1 cellular context compared by ENCODE assay signal in genomic region chr11:1547467-1548098, GRCh38.
TF ChIP-seq lines count a peak whose summit lies in the region.

No MANE protein-coding gene starts in this region.

TF ChIP-seq in IMR-90, 13 proteins besides CTCF, POLR2A, EP300 and RAD21:
- TF ChIP-seq NFE2L2 (IDR thresholded peaks at IDR 0.05; ENCODE audit: low read depth, low read length): no peak
- TF ChIP-seq CEBPB (IDR thresholded peaks at IDR 0.05; ENCODE audit: low read depth, low read length): no peak
- TF ChIP-seq CHD1 (IDR thresholded peaks at IDR 0.05; ENCODE audit: low read depth, low read length): no peak
- TF ChIP-seq ELK1 (IDR thresholded peaks at IDR 0.05; ENCODE audit: borderline replicate concordance, low read depth, low read length): no peak
- no peak for TF ChIP-seq RCOR1 (IDR thresholded peaks at IDR 0.05; ENCODE audit: insufficient replicate concordance, low read length)
- TF ChIP-seq USF2 (IDR thresholded peaks at IDR 0.05; ENCODE audit: low read depth, low read length): no peak
- TF ChIP-seq FOS (IDR thresholded peaks at IDR 0.05; ENCODE audit: low read depth, low read length): no peak
- no peak for TF ChIP-seq BHLHE40 (IDR thresholded peaks at IDR 0.05; ENCODE audit: low read depth, low read length)
- no peak for TF ChIP-seq RFX5 (IDR thresholded peaks at IDR 0.05; ENCODE audit: low read depth, low read length)
- no peak for TF ChIP-seq MAZ (IDR thresholded peaks at IDR 0.05; ENCODE audit: borderline replicate concordance, low read depth, low read length)
- TF ChIP-seq MXI1 (IDR thresholded peaks at IDR 0.05; ENCODE audit: borderline replicate concordance, low read depth, low read length): no peak
- TF ChIP-seq MAFK (IDR thresholded peaks at IDR 0.05; ENCODE audit: low read depth, low read length): no peak
- no peak for TF ChIP-seq SMC3 (IDR thresholded peaks at IDR 0.05; ENCODE audit: low read depth, low read length)
